Comparison of ENCODE assay signal across 20 cellular contexts in genomic region chr15:73024161-73024560, GRCh38.
"Had no signal": no experiment of that assay in that cellular context is flagged by ENCODE, and none has a peak within 500 bp of the region (broad histone marks: within the 10 kb centered on the region; RNA-seq: fewer than 3 reads in every experiment).

No MANE protein-coding gene starts in this region.

- H3K27ac ChIP-seq: coronary artery, esophagus squamous epithelium, gastroesophageal sphincter, hepatocyte, neural progenitor cell, pancreas, stomach, thoracic aorta, uterus had no signal

- H3K4me1 ChIP-seq: esophagus squamous epithelium, gastroesophageal sphincter, pancreas, stomach, uterus had no signal

- DNase-seq: effector memory CD4-positive, alpha-beta T cell; esophagus squamous epithelium; foreskin fibroblast; glutamatergic neuron; left colon; natural killer cell; occipital lobe; pancreas; right cardiac atrium; small intestine; stimulated activated CD4-positive, alpha-beta T cell treated with anti-CD3 and anti-CD28 coated beads, Interleukin-12 subunit alpha, Interleukin-12 subunit beta, amount 100 ng/mL, for 4 hours; stimulated activated naive CD4-positive, alpha-beta T cell; stomach; trophoblast cell; uterus had no signal

- H3K9me3 ChIP-seq: esophagus squamous epithelium, gastroesophageal sphincter, pancreas, stomach, thoracic aorta, uterus had no signal

- H3K36me3 ChIP-seq: esophagus squamous epithelium, gastroesophageal sphincter, neural progenitor cell, pancreas, stomach, thoracic aorta, uterus had no signal

- H3K4me3 ChIP-seq: coronary artery, esophagus squamous epithelium, gastroesophageal sphincter, hepatocyte, neural progenitor cell, pancreas, stomach, thoracic aorta, uterus had no signal

- ATAC-seq: gastroesophageal sphincter, left colon, natural killer cell, pancreas, right cardiac atrium had no signal

- H3K27me3 ChIP-seq: hepatocyte, neural progenitor cell, pancreas, uterus had no signal
